30 cellular contexts compared by ENCODE assay signal in the genomic region with DNA sequence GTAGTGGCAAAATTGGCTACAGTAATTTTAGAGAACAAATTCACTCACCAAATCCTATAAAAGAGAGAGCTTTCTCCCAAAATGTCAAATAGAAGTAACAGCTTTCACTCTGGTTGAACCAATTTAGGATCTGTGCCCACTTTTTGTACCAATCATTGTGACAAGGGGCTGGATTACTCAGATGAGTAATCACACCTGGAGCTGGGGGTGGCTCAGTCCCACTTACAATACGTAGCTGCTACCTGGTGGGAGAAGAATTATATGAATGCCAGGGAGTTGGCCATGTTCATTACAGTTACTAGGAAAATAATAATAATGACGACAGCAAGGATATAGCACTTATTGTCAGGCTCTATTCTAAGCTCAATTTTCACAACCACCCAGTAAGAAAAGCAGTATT. TPM values are rescaled to one million over a fixed set of nuclear protein-coding genes. Genes with fewer than 3 reads are reported as not detected.
A peak's percentile ranks its signal among the peaks of the same experiment; 100 is the strongest.
DNase-seq lines count a peak whose midpoint lies in the region; TF ChIP-seq lines count a peak whose summit lies in the region.
"Had no signal": no experiment of that assay in that cellular context is flagged by ENCODE, and none has a peak within 500 bp of the region (broad histone marks: within the 10 kb centered on the region; RNA-seq: fewer than 3 reads in every experiment).

No MANE protein-coding gene starts in this region.

- no peaks in the 10 kb centered on the region for H3K9me3 Mint-ChIP-seq in activated naive CD4-positive, alpha-beta T cell treated with anti-CD3 and anti-CD28 coated beads for 36 hours

- H3K4me3 Mint-ChIP-seq in activated naive CD4-positive, alpha-beta T cell treated with anti-CD3 and anti-CD28 coated beads for 36 hours, result no peak overlapping the region
- H3K4me3 Mint-ChIP-seq: B cell; CD14-positive monocyte; CD4-positive, alpha-beta memory T cell; CD4-positive, alpha-beta T cell; CD4-positive, CD25-positive, alpha-beta regulatory T cell; CD8-positive, alpha-beta memory T cell; CD8-positive, alpha-beta T cell had no signal

- DNase-seq in head of caudate nucleus, result peak in 32 of 42 donors; percentile 4 to 81 (median 28)
- DNase-seq in putamen (ENCODE audit: low spot score), result peak; percentile 34
- DNase-seq in ACHN, result no peak
- no peak for DNase-seq in activated effector memory CD4-positive, alpha-beta T cell treated with anti-CD3 and anti-CD28 coated beads, Interleukin-2, amount 50 U/mL, for 16 hours
- DNase-seq in activated naive CD4-positive, alpha-beta T cell treated with anti-CD3 and anti-CD28 coated beads for 36 hours, result no peak
- DNase-seq: 8988T; AML-193; BE2C; C1 segment of cervical spinal cord; Caco-2; Calu3; CD4-positive, alpha-beta memory T cell; CD4-positive, alpha-beta T cell; CD4-positive, CD25-positive, alpha-beta regulatory T cell; CD8-positive, alpha-beta memory T cell; CD8-positive, alpha-beta T cell; COR-L47; DMS 273 treated with DMSO at 0.1 percent for 48 hours; DMS153; DMS53; DMS79; DMS79 treated with DMSO at 0.1 percent for 48 hours; DND-41; EL had no signal

- no peaks in the 10 kb centered on the region for H3K4me1 Mint-ChIP-seq in activated naive CD4-positive, alpha-beta T cell treated with anti-CD3 and anti-CD28 coated beads for 36 hours (ENCODE audit: low read depth)
- H3K4me1 Mint-ChIP-seq: B cell; CD14-positive monocyte; CD4-positive, alpha-beta memory T cell; CD4-positive, CD25-positive, alpha-beta regulatory T cell; CD8-positive, alpha-beta memory T cell had no signal

- H3K36me3 Mint-ChIP-seq in activated naive CD4-positive, alpha-beta T cell treated with anti-CD3 and anti-CD28 coated beads for 36 hours (ENCODE audit: low read depth), result no peaks in the 10 kb centered on the region
- H3K36me3 Mint-ChIP-seq: CD14-positive monocyte; CD4-positive, alpha-beta memory T cell; CD8-positive, alpha-beta T cell had no signal

- in situ Hi-C loops in ACHN (cut with HindIII; ENCODE audit: low pct_ligation_motif_present, low pct_unique_long_range_greater_than_20kb, low sequenced_read_pairs), result no loop called here

- no peak overlapping the region for H3K27ac Mint-ChIP-seq in activated naive CD4-positive, alpha-beta T cell treated with anti-CD3 and anti-CD28 coated beads for 36 hours
- H3K27ac Mint-ChIP-seq: B cell; CD14-positive monocyte; CD4-positive, alpha-beta T cell; CD4-positive, CD25-positive, alpha-beta regulatory T cell; CD8-positive, alpha-beta memory T cell; CD8-positive, alpha-beta T cell had no signal

- TF ChIP-seq RAD21 in Ishikawa (IDR thresholded peaks at IDR 0.05; ENCODE audit: low read depth), result no peak

- CTCF ChIA-PET in activated naive CD4-positive, alpha-beta T cell treated with anti-CD3 and anti-CD28 coated beads for 36 hours (lab: Charles Lee), result no interaction called here

- intact Hi-C loops in head of caudate nucleus (cut with DNase I), result no loop called here
- intact Hi-C loops in activated naive CD4-positive, alpha-beta T cell treated with anti-CD3 and anti-CD28 coated beads for 36 hours (cut with micrococcal nuclease), result no loop called here

- TF ChIP-seq EP300 in Ishikawa (IDR thresholded peaks at IDR 0.05; ENCODE audit: borderline replicate concordance), result no peak

- peaks cover 5% of the 10 kb centered on the region for H3K27me3 Mint-ChIP-seq in activated naive CD4-positive, alpha-beta T cell treated with anti-CD3 and anti-CD28 coated beads for 36 hours (ENCODE audit: low read depth)
- H3K27me3 Mint-ChIP-seq: CD4-positive, alpha-beta memory T cell had no signal

TF ChIP-seq in Ishikawa, 13 proteins besides CTCF, POLR2A, EP300 and RAD21:
- TF ChIP-seq NFIC (IDR thresholded peaks at IDR 0.05) (peak; percentile 15; the same call in 1 of the 2 replicates), EGR1 (IDR thresholded peaks at IDR 0.05) (no peak), TCF12 (IDR thresholded peaks at IDR 0.05; ENCODE audit: low read depth) (0 out of 2 replicates have a peak, but pooled peaks have one; percentile 23)
TF ChIP-seq in Ishikawa: peak in this region for 2.

RNA-seq across cellular contexts. Expression of gene SLC26A3, which starts 23.4 kb away (rescaled TPM):
- not detected for total RNA-seq in activated naive CD4-positive, alpha-beta T cell treated with anti-CD3 and anti-CD28 coated beads for 36 hours
- total RNA-seq: A172; A673; B cell; Calu3; CD4-positive, alpha-beta memory T cell; CD4-positive, alpha-beta T cell; CD4-positive, CD25-positive, alpha-beta regulatory T cell; CD8-positive, alpha-beta memory T cell; CD8-positive, alpha-beta T cell; Daoy had no signal

Comparison
In these comparisons a context has a peak if more than half of its experiments do, and no peak if none do; other contexts are left out.
1. DNase-seq: peak in head of caudate nucleus (32 of 42) and putamen (single experiment); none in ACHN (single experiment), activated effector memory CD4-positive, alpha-beta T cell treated with anti-CD3 and anti-CD28 coated beads, Interleukin-2, amount 50 U/mL, for 16 hours (single experiment) and activated naive CD4-positive, alpha-beta T cell treated with anti-CD3 and anti-CD28 coated beads for 36 hours (single experiment).